Comparison of ENCODE assay signal across 24 cellular contexts in the genomic region with DNA sequence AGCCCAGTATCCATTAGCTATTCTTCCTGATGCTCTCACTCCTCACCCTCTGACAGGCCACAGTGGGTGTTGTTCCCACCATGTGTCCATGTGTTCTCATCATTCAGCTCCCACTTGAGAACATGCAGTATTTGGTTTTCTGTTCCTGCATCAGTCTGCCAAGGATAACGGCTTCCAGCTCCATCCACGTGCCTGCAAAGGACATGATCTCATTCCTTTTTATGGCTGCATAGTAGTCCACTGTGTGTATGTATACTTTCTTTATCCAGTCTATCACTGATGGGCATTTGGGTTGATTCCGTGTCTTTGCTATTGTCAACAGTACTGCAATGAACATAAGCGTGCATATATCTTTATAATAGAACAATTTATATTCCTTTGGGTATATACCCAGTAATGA.
"Had no signal": no experiment of that assay in that cellular context is flagged by ENCODE, and none has a peak within 500 bp of the region (broad histone marks: within the 10 kb centered on the region; RNA-seq: fewer than 3 reads in every experiment).

No MANE protein-coding gene starts in this region.

- H3K27me3 ChIP-seq: colonic mucosa, esophagus squamous epithelium, gastrocnemius medialis, heart right ventricle, left lung had no signal

- DNase-seq: colonic mucosa; cortex of kidney; effector CD8-positive, alpha-beta T cell; effector memory CD8-positive, alpha-beta T cell; endodermal cell; erythroblast; esophagus squamous epithelium; foreskin fibroblast; foreskin melanocyte; gastrocnemius medialis; glutamatergic neuron; head of caudate nucleus; heart right ventricle; hippocampal formation; left cardiac atrium; left lung; left ventricle myocardium superior; lower lobe of right lung; mesendoderm; midbrain; naive thymus-derived CD4-positive, alpha-beta T cell had no signal

- H3K4me1 ChIP-seq: colonic mucosa, lower lobe of right lung had no signal

- H3K9me3 ChIP-seq: colonic mucosa, esophagus squamous epithelium, gastrocnemius medialis, left lung, lower lobe of right lung had no signal

- H3K27ac ChIP-seq: colonic mucosa, epithelial cell of prostate, esophagus squamous epithelium, gastrocnemius medialis, heart right ventricle, left lung, lower lobe of right lung had no signal

- FAIRE-seq: keratinocyte had no signal

- H3K4me3 ChIP-seq: colonic mucosa, esophagus squamous epithelium, gastrocnemius medialis, heart right ventricle, left lung, lower lobe of right lung had no signal

- ATAC-seq: effector memory CD8-positive, alpha-beta T cell; esophagus mucosa; gastrocnemius medialis; heart right ventricle; left cardiac atrium; left lung; left ventricle myocardium superior; lower lobe of right lung; naive thymus-derived CD4-positive, alpha-beta T cell had no signal

- H3K36me3 ChIP-seq: colonic mucosa, esophagus squamous epithelium, gastrocnemius medialis, heart right ventricle, left lung, lower lobe of right lung had no signal
